ENCODE assay signal across 12 cellular contexts in genomic region chr9:74556685-74557084, GRCh38. TPM values are rescaled to one million over a fixed set of nuclear protein-coding genes. Genes with fewer than 3 reads are reported as not detected.
A peak's percentile ranks its signal among the peaks of the same experiment; 100 is the strongest.
DNase-seq lines count a peak whose midpoint lies in the region; ATAC-seq, FAIRE-seq and TF ChIP-seq lines count a peak whose summit lies in the region.
"Had no signal": no experiment of that assay in that cellular context is flagged by ENCODE, and none has a peak within 500 bp of the region (broad histone marks: within the 10 kb centered on the region; RNA-seq: fewer than 3 reads in every experiment).

No MANE protein-coding gene starts in this region.

- H3K4me3 ChIP-seq in GM12878 (peak overlapping the region; percentile 6; the same call in 1 of the 2 replicates), right lobe of liver (no peak overlapping the region)

- 0 out of 4 replicates have a peak, but pooled peaks of 1 of the 2 experiments have one; percentile 45 for TF ChIP-seq EP300 in GM12878 (IDR thresholded peaks at IDR 0.05; ENCODE audit: borderline replicate concordance in 1 of 2, control insufficient read depth in 1 of 2, low read depth in 2 of 2, low read length in 2 of 2)

- TF ChIP-seq RAD21 in GM12878 (IDR thresholded peaks at IDR 0.05; ENCODE audit: insufficient read depth, low read depth, low read length): no peak

- TF ChIP-seq POLR2A in GM12878 (IDR thresholded peaks at IDR 0.05; ENCODE audit: low read depth, low read length) (no peak), right lobe of liver (IDR thresholded peaks at IDR 0.05) (no peak)

- peaks cover 3% of the 10 kb centered on the region for H3K4me1 ChIP-seq in GM12878 (ENCODE audit: control insufficient read depth, insufficient read depth, low read length)
- no peaks in the 10 kb centered on the region for H3K4me1 ChIP-seq in right lobe of liver

- H3K27me3 ChIP-seq in GM12878 (replicated peaks in 1 of 2; ENCODE audit: control insufficient read depth in 2 of 2, insufficient read depth in 2 of 2, low read length in 1 of 2): no peaks in the 10 kb centered on the region
- H3K27me3 ChIP-seq in right lobe of liver: no peaks in the 10 kb centered on the region

- no peak overlapping the region for H3K4me2 ChIP-seq in GM12878 (ENCODE audit: control insufficient read depth, insufficient read depth)

- H2AFZ ChIP-seq in GM12878 (ENCODE audit: control insufficient read depth, low read depth, low read length): no peak overlapping the region

- H3K9me3 ChIP-seq in GM12878 (replicated peaks; ENCODE audit: control insufficient read depth, insufficient read depth, low read length): no peaks in the 10 kb centered on the region
- H3K9me3 ChIP-seq in right lobe of liver: no peaks in the 10 kb centered on the region

- no peaks in the 10 kb centered on the region for H3K79me2 ChIP-seq in GM12878 (ENCODE audit: control insufficient read depth, insufficient read depth, low read length)

- in situ Hi-C loops in GM12878 (cut with MboI): no loop called here

- H4K20me1 ChIP-seq in GM12878 (ENCODE audit: control insufficient read depth, insufficient read depth): no peaks in the 10 kb centered on the region

- TF ChIP-seq CTCF in GM20000 (IDR thresholded peaks at IDR 0.05; ENCODE audit: extremely low read depth, missing control alignments) (no peak), GM12878 (IDR thresholded peaks at IDR 0.05 in 2 of 3, conservative IDR thresholded peaks at IDR 0.05 in 1 of 3; ENCODE audit: control insufficient read depth in 2 of 3, extremely low read depth in 1 of 3, insufficient read depth in 1 of 3, low read depth in 3 of 3, low read length in 3 of 3) (no peak), right lobe of liver (IDR thresholded peaks at IDR 0.05) (no peak)

- DNase-seq in GM20000 (ENCODE audit: low spot score) (peak; percentile 4), GM12878 (ENCODE audit: low read depth, low spot score) (no peak), MV-4-11 (lab: John Stamatoyannopoulos, UW) (no peak), right lobe of liver (no peak), dedifferentiated amniotic fluid mesenchymal stem cell (ENCODE audit: extremely low spot score) (no peak), GDM1 (lab: John Stamatoyannopoulos, UW) (no peak)
- DNase-seq: activated CD8-positive, alpha-beta memory T cell treated with anti-CD3 and anti-CD28 coated beads, Interleukin-2, amount 50 U/mL, for 48 hours; NCI-H187 had no signal

- RAD21 ChIA-PET in GM12878 (lab: Charles Lee; ENCODE audit: unreplicated experiment): no interaction called here

- H3K36me3 ChIP-seq in GM12878 (ENCODE audit: control insufficient read depth in 2 of 2, insufficient read depth in 2 of 2, low read length in 1 of 2) (no peaks in the 10 kb centered on the region), right lobe of liver (no peaks in the 10 kb centered on the region)

- no peak overlapping the region for H3K9ac ChIP-seq in GM12878 (ENCODE audit: control insufficient read depth, insufficient read depth, low read length)

- POLR2A ChIA-PET in GM12878 (lab: Charles Lee): no interaction called here

- 3% methylated on average over 3 of the region's 3 CpGs for WGBS in GM12878 (ENCODE audit: insufficient coverage, insufficient replicate concordance, low lambda C conversion rate, missing lambda C conversion rate)
- whole genome bisulfite sequencing in right lobe of liver (ENCODE audit: insufficient coverage, low coverage, low lambda C conversion rate, missing lambda C conversion rate): 44% methylated on average over 3 of the region's 3 CpGs

- no peak for FAIRE-seq in GM12878 (lab: Jason Lieb, UNC)

- no peak overlapping the region for H3K27ac ChIP-seq in GM12878 (ENCODE audit: control insufficient read depth, insufficient read depth)
- H3K27ac ChIP-seq in right lobe of liver: no peak overlapping the region
- H3K27ac ChIP-seq: HL-60 had no signal

- SMC1A ChIA-PET in GM12878 (lab: Charles Lee; ENCODE audit: uncharacterized antibody, unreplicated experiment): interaction anchor here (1.6 to 2.3 kb wide), 3 partner anchors 9 to 13 kb away, joined by 4 to 10 read pairs (median 4); no protein-coding TSS in a partner anchor

- CTCF ChIA-PET in GM12878 (lab: Yijun Ruan, JAX): interaction anchor here (0.6 kb wide), 1 partner anchor 16 kb away, joined by 3 read pairs; no protein-coding TSS in a partner anchor

- BruUV-seq in GM12878 (replicated peaks; lab: Mats Ljungman, UMichigan): no TSS peak

- intact Hi-C loops in GM12878 (cut with micrococcal nuclease; ENCODE audit: unreplicated experiment) (no loop called here), right lobe of liver (cut with DNase I) (no loop called here)

- ATAC-seq in GM18511 (IDR thresholded peaks at IDR 0.05; ENCODE audit: unreplicated experiment) (peak; percentile 92), HG03039 (IDR thresholded peaks at IDR 0.05; ENCODE audit: unreplicated experiment) (peak; percentile 86), GM12878 (peak; percentile 74), right lobe of liver (no peak)

TF ChIP-seq in GM12878, 131 proteins besides CTCF, POLR2A, EP300 and RAD21:
- peak; percentile 36; the same call in 1 of the 2 replicates for TF ChIP-seq BCL11A (IDR thresholded peaks at IDR 0.05; ENCODE audit: low read depth, low read length)
- TF ChIP-seq JUNB (IDR thresholded peaks at IDR 0.05): peak; percentile 70
- no peak for TF ChIP-seq E2F4 (IDR thresholded peaks at IDR 0.05; ENCODE audit: low read depth, low read length)
- TF ChIP-seq ATF2 (IDR thresholded peaks at IDR 0.05; ENCODE audit: low read length): 0 out of 2 replicates have a peak, but pooled peaks have one; percentile 27
- TF ChIP-seq RUNX3 (IDR thresholded peaks at IDR 0.05; ENCODE audit: low read length): peak; percentile 51
- TF ChIP-seq EGR1 (IDR thresholded peaks at IDR 0.05; ENCODE audit: borderline replicate concordance in 1 of 2, low read depth in 2 of 2, low read length in 2 of 2): no peak
- TF ChIP-seq IRF4 (IDR thresholded peaks at IDR 0.05; ENCODE audit: low read depth, low read length): peak; percentile 68; the same call in 1 of the 2 replicates

RNA-seq across cellular contexts. Expression of gene RORB, which starts 59.5 kb away (rescaled TPM):
- total RNA-seq in GM12878 (2013; cell fraction: nucleolus; rRNA removed): not detected in 2 replicates
- total RNA-seq in GM12878 (2014; rRNA removed) (under 0.01 TPM in 1 of 2 replicates, not detected in the other), GM12878 (2014; rRNA removed; fragmentation: Illumina TruSeq; extraction: Trizol) (not detected in 2 replicates), GM12878 (2021) (not detected in 2 replicates), right lobe of liver (under 1 TPM in 3 of 6 experiments, not detected in 3; 0.04 to 0.62 (median 0.61) TPM)
- not detected for polyA plus RNA-seq in GM12878 (2011; ENCODE audit: low read depth)
- polyA plus RNA-seq in GM12878 (2011; rRNA removed) (0.01 and 0.04 TPM in 2 replicates), GM12878 (2014; fragmentation: Illumina TruSeq; extraction: Trizol) (not detected in 2 replicates), GM12878 (2014; fragmentation: Nextera tagmentation; extraction: Ambion mirVana) (not detected), GM12878 (2014; rRNA removed) (not detected in 2 replicates), GM12878 (2016; fragmentation: Nextera tagmentation; extraction: Ambion mirVana) (not detected)
- 0.02 TPM in 1 of 2 replicates, not detected in the other for polyA plus RNA-seq in GM12878 (2011; cell fraction: cytosol; rRNA removed)
- polyA plus RNA-seq in GM12878 (2011; cell fraction: nucleus; rRNA removed): 0.03 TPM in 1 of 2 replicates, not detected in the other
- polyA plus RNA-seq in GM12878 (2012): not detected in 2 replicates
- polyA minus RNA-seq in GM12878 (2011; rRNA and poly(A)+ RNA removed): not detected in 2 replicates
- polyA minus RNA-seq in GM12878 (2011; cell fraction: cytosol; rRNA and poly(A)+ RNA removed): not detected in 2 replicates
- polyA minus RNA-seq in GM12878 (2011; cell fraction: nucleus; rRNA and poly(A)+ RNA removed): under 0.01 TPM in 1 of 2 replicates, not detected in the other
- total RNA-seq: SK-MEL-5 had no signal

Comparison
In these comparisons a context has a peak if more than half of its experiments do, and no peak if none do; other contexts are left out.
1. ATAC-seq: peak in GM18511 (single experiment), HG03039 (single experiment) and GM12878 (single experiment); none in right lobe of liver (0 of 4).